8 cellular contexts compared by ENCODE assay signal in genomic region chr3:53254810-53255359, GRCh38. TPM values are rescaled to one million over a fixed set of nuclear protein-coding genes. Genes with fewer than 3 reads are reported as not detected.
A peak's percentile ranks its signal among the peaks of the same experiment; 100 is the strongest.
DNase-seq lines count a peak whose midpoint lies in the region; ATAC-seq and TF ChIP-seq lines count a peak whose summit lies in the region.

No MANE protein-coding gene starts in this region.

- H3K4me1 Mint-ChIP-seq in stimulated activated effector memory CD8-positive, alpha-beta T cell treated with anti-CD3 and anti-CD28 coated beads, Interleukin-12 subunit alpha, Interleukin-12 subunit beta, amount 100 ng/mL, for 72 hours: peaks cover 39% of the 10 kb centered on the region

- H3K4me3 Mint-ChIP-seq in stimulated activated effector memory CD8-positive, alpha-beta T cell treated with anti-CD3 and anti-CD28 coated beads, Interleukin-12 subunit alpha, Interleukin-12 subunit beta, amount 100 ng/mL, for 72 hours: peak overlapping the region; percentile 90

- no peaks in the 10 kb centered on the region for H3K27me3 ChIP-seq in mononuclear cell (ENCODE audit: insufficient read depth, low read length)

- no peaks in the 10 kb centered on the region for H3K9me3 Mint-ChIP-seq in stimulated activated effector memory CD8-positive, alpha-beta T cell treated with anti-CD3 and anti-CD28 coated beads, Interleukin-12 subunit alpha, Interleukin-12 subunit beta, amount 100 ng/mL, for 72 hours

- peaks cover 57% of the 10 kb centered on the region for H3K4me1 ChIP-seq in mononuclear cell (ENCODE audit: insufficient read depth, low read length)

- DNase-seq in NCI-H2196 (lab: John Stamatoyannopoulos, UW; ENCODE audit: unreplicated experiment) (peak; percentile 43), NCI-H2196 treated with DMSO at 0.1 percent for 48 hours (lab: John Stamatoyannopoulos, UW; ENCODE audit: unreplicated experiment) (no peak), NCI-H2227 treated with DMSO at 0.1 percent for 48 hours (lab: John Stamatoyannopoulos, UW) (peak; percentile 15), activated T-cell treated with anti-CD3 and anti-CD28 coated beads for 1 hour (ENCODE audit: low read depth) (peak; percentile 25), epithelial cell of esophagus (ENCODE audit: low read depth) (peak; percentile 74)
- DNase-seq in stimulated activated effector memory CD8-positive, alpha-beta T cell treated with anti-CD3 and anti-CD28 coated beads, Interleukin-12 subunit alpha, Interleukin-12 subunit beta, amount 100 ng/mL, for 72 hours (ENCODE audit: low spot score in 2 of 2): peak; percentile 24 to 78

- ATAC-seq in HG02642 (IDR thresholded peaks at IDR 0.05; ENCODE audit: poor library complexity, unreplicated experiment): peak; percentile 44
- peak; percentile 64 for ATAC-seq in stimulated activated effector memory CD8-positive, alpha-beta T cell treated with anti-CD3 and anti-CD28 coated beads, Interleukin-12 subunit alpha, Interleukin-12 subunit beta, amount 100 ng/mL, for 72 hours

- peak overlapping the region; percentile 89 for H3K27ac Mint-ChIP-seq in stimulated activated effector memory CD8-positive, alpha-beta T cell treated with anti-CD3 and anti-CD28 coated beads, Interleukin-12 subunit alpha, Interleukin-12 subunit beta, amount 100 ng/mL, for 72 hours

- H3K9me3 ChIP-seq in mononuclear cell (ENCODE audit: low read depth, low read length): no peaks in the 10 kb centered on the region

- H3K36me3 Mint-ChIP-seq in stimulated activated effector memory CD8-positive, alpha-beta T cell treated with anti-CD3 and anti-CD28 coated beads, Interleukin-12 subunit alpha, Interleukin-12 subunit beta, amount 100 ng/mL, for 72 hours: peaks cover 38% of the 10 kb centered on the region

- TF ChIP-seq CTCF in epithelial cell of esophagus (IDR thresholded peaks at IDR 0.05; ENCODE audit: insufficient read depth, low read depth, low read length, missing control alignments): peak; percentile 6

- H3K4me3 ChIP-seq in epithelial cell of esophagus (ENCODE audit: low read length) (peak overlapping the region; percentile 82), mononuclear cell (ENCODE audit: low read length) (peak overlapping the region; percentile 92)

RNA-seq across cellular contexts. Expression of gene TKT, which starts 0.9 kb away (rescaled TPM):
- total RNA-seq in mononuclear cell: 511 TPM
